In the genomic region with DNA sequence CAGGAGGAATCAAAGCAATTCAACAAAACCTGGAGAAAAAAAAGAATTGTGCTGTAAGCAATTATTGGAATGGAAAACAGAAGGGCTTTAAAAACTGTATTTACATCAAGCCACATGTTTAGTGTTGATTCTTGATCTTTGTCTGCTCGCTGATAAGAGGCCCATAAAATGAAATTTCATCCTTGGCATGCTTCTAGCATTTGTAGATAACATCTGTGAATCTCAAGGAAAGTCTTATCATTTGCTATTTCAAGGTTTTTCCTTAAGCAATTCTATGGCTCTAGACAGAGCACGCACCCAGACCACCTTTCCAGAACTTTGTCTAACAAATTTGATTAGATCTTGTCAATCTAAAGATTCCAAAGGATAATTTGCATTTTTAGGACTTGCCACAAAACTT, we compare ENCODE assay signal across 1 cellular context.
TF ChIP-seq lines count a peak whose summit lies in the region.

No MANE protein-coding gene starts in this region.

TF ChIP-seq in H1, 55 proteins besides CTCF, POLR2A, EP300 and RAD21:
- no peak for TF ChIP-seq TAF1 (IDR thresholded peaks at IDR 0.05; ENCODE audit: low read depth, low read length)
- no peak for TF ChIP-seq RBBP5 (IDR thresholded peaks at IDR 0.05; ENCODE audit: borderline replicate concordance, low read depth, low read length)
- no peak for TF ChIP-seq RXRA (IDR thresholded peaks at IDR 0.05; ENCODE audit: insufficient read depth, low read depth, low read length)
- no peak for TF ChIP-seq CREB1 (IDR thresholded peaks at IDR 0.05)
- TF ChIP-seq CEBPB (IDR thresholded peaks at IDR 0.05; ENCODE audit: low read depth, low read length), result no peak
- no peak for TF ChIP-seq RNF2 (IDR thresholded peaks at IDR 0.05; ENCODE audit: borderline replicate concordance, low read depth, low read length, missing control alignments, poor library complexity, severe bottlenecking)
- no peak for TF ChIP-seq SIN3A (conservative IDR thresholded peaks at IDR 0.05 in 1 of 2, IDR thresholded peaks at IDR 0.05 in 1 of 2; ENCODE audit: low read depth in 1 of 2, low read length in 2 of 2)
- no peak for TF ChIP-seq KDM4A (IDR thresholded peaks at IDR 0.05; ENCODE audit: low read depth, low read length, severe bottlenecking)
- TF ChIP-seq SUZ12 (IDR thresholded peaks at IDR 0.05; ENCODE audit: low read length), result no peak
- TF ChIP-seq YY1 (IDR thresholded peaks at IDR 0.05; ENCODE audit: low read depth, low read length), result no peak
- TF ChIP-seq SAP30 (IDR thresholded peaks at IDR 0.05; ENCODE audit: insufficient read depth, insufficient replicate concordance, low read length), result no peak
- TF ChIP-seq BCL11A (IDR thresholded peaks at IDR 0.05; ENCODE audit: low read depth in 2 of 2, low read length in 2 of 2), result no peak
- no peak for TF ChIP-seq CBX8 (IDR thresholded peaks at IDR 0.05; ENCODE audit: borderline replicate concordance, low read depth, low read length)
TF ChIP-seq in H1: peak in this region for 0.
